Comparison of ENCODE assay signal across 14 cellular contexts in genomic region chr2:226655871-226656270, GRCh38.
A peak's percentile ranks its signal among the peaks of the same experiment; 100 is the strongest.
DNase-seq lines count a peak whose midpoint lies in the region; TF ChIP-seq lines count a peak whose summit lies in the region.
"Had no signal": no experiment of that assay in that cellular context is flagged by ENCODE, and none has a peak within 500 bp of the region (broad histone marks: within the 10 kb centered on the region; RNA-seq: fewer than 3 reads in every experiment).

No MANE protein-coding gene starts in this region.

- no peak for TF ChIP-seq CTCF in GM13977 (IDR thresholded peaks at IDR 0.05; ENCODE audit: extremely low read depth, insufficient read depth, missing control alignments)

- in situ Hi-C loops in GM13977 (cut with MboI; ENCODE audit: low pct_unique_long_range_greater_than_20kb, low sequenced_read_pairs, unreplicated experiment) = no loop called here

- peak; percentile 59 for DNase-seq in GM04503 (ENCODE audit: low read depth)
- DNase-seq in RPMI7951 (ENCODE audit: low read depth) = peak; percentile 63
- peak; percentile 78 for DNase-seq in iris pigment epithelial cell (ENCODE audit: low read depth)
- peak; percentile 59 for DNase-seq in stromal cell of bone marrow (ENCODE audit: low read depth)
- DNase-seq in retina = no peak
- DNase-seq in GM13977 (ENCODE audit: low spot score) = no peak
- no peak for DNase-seq in glomerular visceral epithelial cell (ENCODE audit: extremely low spot score)
- DNase-seq: activated CD4-positive, alpha-beta T cell treated with anti-CD3 and anti-CD28 coated beads, Interleukin-2, amount 50 U/mL, for 1 hour; effector CD8-positive, alpha-beta T cell; H9; MM.1S; NCI-H2081 treated with DMSO at 0.1 percent for 48 hours; NCI-H524 treated with DMSO at 0.1 percent for 48 hours; stimulated activated CD4-positive, alpha-beta T cell treated with anti-CD3 and anti-CD28 coated beads, Interleukin-1b, Interleukin-23, amount 100 ng/mL, for 48 hours had no signal

Comparison
In these comparisons a context has a peak if more than half of its experiments do, and no peak if none do; other contexts are left out.
1. DNase-seq: peak in GM04503 (single experiment), RPMI7951 (single experiment), iris pigment epithelial cell (single experiment) and stromal cell of bone marrow (single experiment); none in retina (single experiment), GM13977 (single experiment) and glomerular visceral epithelial cell (single experiment).